In genomic region chr5:54229041-54229780, GRCh38 we compare ENCODE assay signal across 8 cellular contexts.
A peak's percentile ranks its signal among the peaks of the same experiment; 100 is the strongest.
DNase-seq lines count a peak whose midpoint lies in the region; ATAC-seq and TF ChIP-seq lines count a peak whose summit lies in the region.

No MANE protein-coding gene starts in this region.

- ATAC-seq in GM18498 (IDR thresholded peaks at IDR 0.05; ENCODE audit: unreplicated experiment) (peak; percentile 96), HG02884 (IDR thresholded peaks at IDR 0.05; ENCODE audit: unreplicated experiment) (peak; percentile 95), right lobe of liver (peak; percentile 91 to 97 (median 95))

- no peaks in the 10 kb centered on the region for H3K9me3 ChIP-seq in right lobe of liver

- intact Hi-C loops in right lobe of liver (cut with DNase I) = loop anchor here in 1 of 2 donors (5.0 kb wide), 1 partner anchor 747 kb away; the partner anchor contains the start of gene FST

- in situ Hi-C loops in ACHN (cut with HindIII; ENCODE audit: low pct_ligation_motif_present, low pct_unique_long_range_greater_than_20kb, low sequenced_read_pairs) = no loop called here

- H3K36me3 ChIP-seq in right lobe of liver = no peaks in the 10 kb centered on the region

- no peaks in the 10 kb centered on the region for H3K4me1 ChIP-seq in right lobe of liver

- peak; percentile 96 for TF ChIP-seq CTCF in choroid plexus epithelial cell (conservative IDR thresholded peaks at IDR 0.05; ENCODE audit: low read depth, low read length)
- peak; percentile 88 to 95 (median 94) for TF ChIP-seq CTCF in right lobe of liver (IDR thresholded peaks at IDR 0.05)

- no peaks in the 10 kb centered on the region for H3K27me3 ChIP-seq in right lobe of liver

- H3K4me3 ChIP-seq in choroid plexus epithelial cell (ENCODE audit: low read depth, low read length) (no peak overlapping the region), right lobe of liver (no peak overlapping the region)

- DNase-seq in ACHN (peak; percentile 47), NCI-H2029 (lab: John Stamatoyannopoulos, UW) (peak; percentile 22), choroid plexus epithelial cell (ENCODE audit: low read depth) (peak; percentile 76), right lobe of liver (peak; percentile 72 to 77 (median 73))
- peak; percentile 46 for DNase-seq in activated CD4-positive, alpha-beta T cell treated with anti-CD3 and anti-CD28 coated beads for 1 hour
- DNase-seq in stimulated activated CD4-positive, alpha-beta T cell treated with anti-CD3 and anti-CD28 coated beads, TNF-alpha, amount 100 ng/mL, for 48 hours (ENCODE audit: low read depth in 3 of 3) = peak; percentile 48 to 78 (median 54)

- 8% methylated on average over 6 of the region's 6 CpGs for WGBS in right lobe of liver (ENCODE audit: insufficient coverage, low coverage, low lambda C conversion rate, missing lambda C conversion rate)

- TF ChIP-seq POLR2A in right lobe of liver (IDR thresholded peaks at IDR 0.05) = no peak

- no peak overlapping the region for H3K27ac ChIP-seq in right lobe of liver

Comparison
In these comparisons a context has a peak if more than half of its experiments do, and no peak if none do; other contexts are left out.
1. DNase-seq: peak in every context shown above with its lines; median percentile 76 in choroid plexus epithelial cell; 73 in right lobe of liver; 54 in stimulated activated CD4-positive, alpha-beta T cell treated with anti-CD3 and anti-CD28 coated beads, TNF-alpha, amount 100 ng/mL, for 48 hours; 47 in ACHN; 46 in activated CD4-positive, alpha-beta T cell treated with anti-CD3 and anti-CD28 coated beads for 1 hour; 22 in NCI-H2029.